1 cellular context compared by ENCODE assay signal in genomic region chr18:8685914-8686216, GRCh38.
TF ChIP-seq lines count a peak whose summit lies in the region.

No MANE protein-coding gene starts in this region.

TF ChIP-seq in K562, 482 proteins besides CTCF, POLR2A, EP300 and RAD21 (continued from another document):
- TF ChIP-seq XRCC4 (IDR thresholded peaks at IDR 0.05; ENCODE audit: extremely low read depth, insufficient read depth, insufficient read length) = no peak
- TF ChIP-seq ZNF282 (CRISPR knock-in tag; IDR thresholded peaks at IDR 0.05) = no peak
- no peak for TF ChIP-seq ILF3 (IDR thresholded peaks at IDR 0.05; ENCODE audit: borderline replicate concordance)
- no peak for TF ChIP-seq PRPF4 (IDR thresholded peaks at IDR 0.05; ENCODE audit: insufficient read depth, low read depth, low read length, poor library complexity, severe bottlenecking)
- TF ChIP-seq HNRNPH1 (optimal IDR thresholded peaks at IDR 0.05; ENCODE audit: low read depth, low read length) = no peak
- TF ChIP-seq MTF1 (CRISPR knock-in tag; IDR thresholded peaks at IDR 0.05; ENCODE audit: borderline replicate concordance) = no peak
- no peak for TF ChIP-seq NR4A1 (CRISPR knock-in tag; IDR thresholded peaks at IDR 0.05)
- no peak for TF ChIP-seq NR4A1 (tag; IDR thresholded peaks at IDR 0.05)
